ENCODE assay signal across 13 cellular contexts in the genomic region with DNA sequence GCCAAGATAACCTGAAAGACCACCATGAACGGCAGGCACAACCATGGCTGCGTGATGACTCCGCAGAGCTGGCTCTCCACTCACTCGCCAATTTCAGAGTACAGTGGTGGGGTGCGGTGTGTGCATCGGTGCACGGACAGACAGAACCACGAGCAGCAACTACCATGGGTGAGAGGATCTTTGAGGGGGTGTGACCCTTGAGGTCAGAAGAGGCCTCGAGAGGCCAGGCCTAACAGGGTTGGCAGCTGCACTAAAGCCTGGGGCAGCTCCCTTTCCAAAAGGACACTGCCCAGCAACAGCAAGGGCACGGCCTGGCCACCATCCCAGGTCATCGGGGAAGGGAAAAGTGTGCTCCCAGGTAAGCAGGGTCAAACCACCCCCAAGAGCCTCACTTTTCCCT. TPM values are rescaled to one million over a fixed set of nuclear protein-coding genes. Genes with fewer than 3 reads are reported as not detected.
DNase-seq lines count a peak whose midpoint lies in the region; ATAC-seq, FAIRE-seq and TF ChIP-seq lines count a peak whose summit lies in the region.
"Had no signal": no experiment of that assay in that cellular context is flagged by ENCODE, and none has a peak within 500 bp of the region (broad histone marks: within the 10 kb centered on the region; RNA-seq: fewer than 3 reads in every experiment).

No MANE protein-coding gene starts in this region.

- 41% methylated on average over 11 of the region's 11 CpGs for WGBS in GM12878 (ENCODE audit: insufficient coverage, insufficient replicate concordance, low lambda C conversion rate, missing lambda C conversion rate)
- 77 to 86% (median 86%) methylated on average over 8 to 11 of the region's 11 CpGs for WGBS in adrenal gland, 4 donors

- no peaks in the 10 kb centered on the region for H3K27me3 Mint-ChIP-seq in Caco-2 (ENCODE audit: insufficient read depth, unreplicated experiment)
- H3K27me3 Mint-ChIP-seq in IgD-negative memory B cell: no peaks in the 10 kb centered on the region
- H3K27me3 Mint-ChIP-seq in nephron progenitor cell (ENCODE audit: low read depth, poor library complexity): no peaks in the 10 kb centered on the region
- H3K27me3 Mint-ChIP-seq: dendritic cell treated with granulocyte-macrophage colony-stimulating factor and Interleukin-4, amounts not matched to agents 40 ng/mL and 50 ng/mL, for 4 days had no signal

- TF ChIP-seq POLR2A in GM12878 (IDR thresholded peaks at IDR 0.05; ENCODE audit: low read depth, low read length) (no peak; the same call in 1 of the 2 replicates), adrenal gland (IDR thresholded peaks at IDR 0.05) (no peak)

- POLR2A ChIA-PET in Caco-2 (lab: Charles Lee): no interaction called here
- POLR2A ChIA-PET in GM12878 (lab: Charles Lee): interaction anchor here (1.8 kb wide), 1 partner anchor 47 kb away, joined by 4 read pairs; no protein-coding TSS in a partner anchor

- peaks cover 7% of the 10 kb centered on the region for H3K4me1 ChIP-seq in Caco-2
- peaks cover 13% of the 10 kb centered on the region for H3K4me1 ChIP-seq in GM12878 (ENCODE audit: control insufficient read depth, insufficient read depth, low read length)
- H3K4me1 ChIP-seq in adrenal gland (replicated peaks in 1 of 2): peaks cover 19 to 23% of the 10 kb centered on the region in 2 donors

- H3K9ac ChIP-seq in GM12878 (ENCODE audit: control insufficient read depth, insufficient read depth, low read length): no peak overlapping the region

- SMC1A ChIA-PET in GM12878 (lab: Charles Lee; ENCODE audit: uncharacterized antibody, unreplicated experiment): interaction anchor here (0.9 kb wide), 1 partner anchor 55 kb away, joined by 4 read pairs; no protein-coding TSS in a partner anchor

- RAD21 ChIA-PET in GM12878 (lab: Charles Lee; ENCODE audit: unreplicated experiment): no interaction called here

- ATAC-seq in GM12878 (no peak), HG03159 (IDR thresholded peaks at IDR 0.05; ENCODE audit: unreplicated experiment) (no peak), HG03108 (IDR thresholded peaks at IDR 0.05; ENCODE audit: unreplicated experiment) (no peak)

- H3K4me3 ChIP-seq in Caco-2 (ENCODE audit: low read depth, low read length) (no peak overlapping the region), GM12878 (no peak overlapping the region), adrenal gland (no peak overlapping the region)
- H3K4me3 ChIP-seq: upper lobe of left lung had no signal

- H4K20me1 ChIP-seq in GM12878 (ENCODE audit: control insufficient read depth, insufficient read depth): no peaks in the 10 kb centered on the region

- CTCF ChIA-PET in Caco-2 (lab: Charles Lee) (interaction anchor here (0.7 to 2.2 kb wide), 2 partner anchors 57 to 58 kb away, joined by 4 to 29 read pairs; partner anchors contain the start of gene CASKIN1), GM12878 (lab: Yijun Ruan, JAX) (interaction anchor here (1.5 to 2.3 kb wide), 3 partner anchors 42 to 175 kb away, joined by 5 to 14 read pairs (median 5); partner anchors contain the start of gene CCNF)

- TF ChIP-seq CTCF in Caco-2 (IDR thresholded peaks at IDR 0.05; ENCODE audit: insufficient read depth in 1 of 2, low read depth in 1 of 2, low read length in 1 of 2, severe bottlenecking in 1 of 2, unreplicated experiment in 1 of 2): no peak
- no peak for TF ChIP-seq CTCF in GM12878 (IDR thresholded peaks at IDR 0.05 in 2 of 3, conservative IDR thresholded peaks at IDR 0.05 in 1 of 3; ENCODE audit: control insufficient read depth in 2 of 3, extremely low read depth in 1 of 3, insufficient read depth in 1 of 3, low read depth in 3 of 3, low read length in 3 of 3)
- no peak for TF ChIP-seq CTCF in nephron progenitor cell (IDR thresholded peaks at IDR 0.05)
- no peak for TF ChIP-seq CTCF in adrenal gland (IDR thresholded peaks at IDR 0.05)

- TF ChIP-seq RAD21 in GM12878 (IDR thresholded peaks at IDR 0.05; ENCODE audit: insufficient read depth, low read depth, low read length): no peak

- in situ Hi-C loops in GM12878 (cut with MboI): no loop called here

- no peak for TF ChIP-seq EP300 in GM12878 (IDR thresholded peaks at IDR 0.05; ENCODE audit: borderline replicate concordance in 1 of 2, control insufficient read depth in 1 of 2, low read depth in 2 of 2, low read length in 2 of 2)

- H3K4me1 Mint-ChIP-seq in Caco-2 (ENCODE audit: low read depth, unreplicated experiment): peaks cover 7% of the 10 kb centered on the region
- peaks cover 12 to 15% (median 13%) of the 10 kb centered on the region in 3 donors for H3K4me1 Mint-ChIP-seq in IgD-negative memory B cell
- H3K4me1 Mint-ChIP-seq in nephron progenitor cell: peaks cover 37% of the 10 kb centered on the region

- no peaks in the 10 kb centered on the region for H3K9me3 ChIP-seq in Caco-2
- no peaks in the 10 kb centered on the region for H3K9me3 ChIP-seq in GM12878 (replicated peaks; ENCODE audit: control insufficient read depth, insufficient read depth, low read length)
- no peaks in the 10 kb centered on the region for H3K9me3 ChIP-seq in adrenal gland (replicated peaks in 1 of 3)
- H3K9me3 ChIP-seq: upper lobe of left lung had no signal

- H3K4me3 Mint-ChIP-seq in Caco-2 (ENCODE audit: unreplicated experiment) (no peak overlapping the region), IgD-negative memory B cell (peak overlapping the region in 3 of 4 donors; percentile 50 to 90 (median 81)), nephron progenitor cell (no peak overlapping the region)
- H3K4me3 Mint-ChIP-seq: dendritic cell treated with granulocyte-macrophage colony-stimulating factor and Interleukin-4, amounts not matched to agents 40 ng/mL and 50 ng/mL, for 4 days had no signal

- H3K9me3 Mint-ChIP-seq in Caco-2 (ENCODE audit: unreplicated experiment): no peaks in the 10 kb centered on the region
- H3K9me3 Mint-ChIP-seq in IgD-negative memory B cell: no peaks in the 10 kb centered on the region
- H3K9me3 Mint-ChIP-seq in nephron progenitor cell: no peaks in the 10 kb centered on the region
- H3K9me3 Mint-ChIP-seq: dendritic cell treated with granulocyte-macrophage colony-stimulating factor and Interleukin-4, amounts not matched to agents 40 ng/mL and 50 ng/mL, for 4 days had no signal

- no peak for FAIRE-seq in GM12878 (lab: Jason Lieb, UNC)

- intact Hi-C loops in Caco-2 (cut with micrococcal nuclease; ENCODE audit: unreplicated experiment) (loop anchor here (2.0 kb wide), 1 partner anchor 58 kb away; no protein-coding TSS in a partner anchor), GM12878 (cut with micrococcal nuclease; ENCODE audit: unreplicated experiment) (loop anchor here (5.0 kb wide), 1 partner anchor 46 kb away; the partner anchor contains the start of gene MLST8), adrenal gland (cut with DNase I) (loop anchor here in 1 of 2 donors (10.0 kb wide), 1 partner anchor 88 kb away; no protein-coding TSS in a partner anchor)

- H3K27me3 ChIP-seq in Caco-2 (replicated peaks; ENCODE audit: control insufficient read depth, insufficient read depth, low read length) (no peaks in the 10 kb centered on the region), GM12878 (replicated peaks in 1 of 2; ENCODE audit: control insufficient read depth in 2 of 2, insufficient read depth in 2 of 2, low read length in 1 of 2) (no peaks in the 10 kb centered on the region), adrenal gland (no peaks in the 10 kb centered on the region)
- H3K27me3 ChIP-seq: upper lobe of left lung had no signal

- H3K36me3 ChIP-seq in Caco-2 (ENCODE audit: control insufficient read depth, insufficient read depth, low read length) (peaks cover 2% of the 10 kb centered on the region; the same call in 1 of the 2 replicates), GM12878 (ENCODE audit: control insufficient read depth in 2 of 2, insufficient read depth in 2 of 2, low read length in 1 of 2) (peaks cover 24 to 29% of the 10 kb centered on the region in 2 experiments), adrenal gland (replicated peaks in 1 of 2) (peaks cover 0 to 56% of the 10 kb centered on the region in 2 donors)

- no peak overlapping the region for H3K4me2 ChIP-seq in GM12878 (ENCODE audit: control insufficient read depth, insufficient read depth)

- peaks cover 98% of the 10 kb centered on the region for H3K36me3 Mint-ChIP-seq in Caco-2 (ENCODE audit: insufficient read depth, unreplicated experiment)
- no peaks in the 10 kb centered on the region for H3K36me3 Mint-ChIP-seq in IgD-negative memory B cell
- H3K36me3 Mint-ChIP-seq in nephron progenitor cell (ENCODE audit: low read depth): peaks cover 43% of the 10 kb centered on the region

- no TSS peak for BruUV-seq in Caco-2 (replicated peaks; lab: Mats Ljungman, UMichigan)
- BruUV-seq in GM12878 (replicated peaks; lab: Mats Ljungman, UMichigan): no TSS peak

- DNase-seq in Caco-2 (no peak), GM12878 (ENCODE audit: low read depth, low spot score) (no peak), nephron progenitor cell (no peak), adrenal gland (no peak)
- DNase-seq: anterior cingulate cortex, hippocampal formation, MM.1S, NCI-H2227 treated with DMSO at 0.1 percent for 48 hours had no signal

- H3K79me2 ChIP-seq in GM12878 (ENCODE audit: control insufficient read depth, insufficient read depth, low read length): peaks cover 13% of the 10 kb centered on the region

- H3K27ac ChIP-seq in GM12878 (ENCODE audit: control insufficient read depth, insufficient read depth): no peak overlapping the region
- no peak overlapping the region for H3K27ac ChIP-seq in adrenal gland
- H3K27ac ChIP-seq: upper lobe of left lung had no signal

- H3K27ac Mint-ChIP-seq in Caco-2 (ENCODE audit: unreplicated experiment) (peak overlapping the region; percentile 25), IgD-negative memory B cell (peak overlapping the region; percentile 93 to 95 (median 94)), nephron progenitor cell (peak overlapping the region; percentile 78)
- H3K27ac Mint-ChIP-seq: dendritic cell treated with granulocyte-macrophage colony-stimulating factor and Interleukin-4, amounts not matched to agents 40 ng/mL and 50 ng/mL, for 4 days had no signal

- no peak overlapping the region for H2AFZ ChIP-seq in GM12878 (ENCODE audit: control insufficient read depth, low read depth, low read length)

RNA-seq across cellular contexts. Expression of gene ECI1, which starts 1.9 kb away (rescaled TPM):
- total RNA-seq in Caco-2 (2022) (135 and 157 TPM in 2 replicates), GM12878 (2014; rRNA removed) (40.3 and 55.7 TPM in 2 replicates), GM12878 (2014; rRNA removed; fragmentation: Illumina TruSeq; extraction: Trizol) (12.7 and 13.5 TPM in 2 replicates), GM12878 (2021) (61.0 and 62.1 TPM in 2 replicates), adrenal gland (10 to 100 TPM; 49.5 to 80.2 (median 63.7) TPM)
- polyA plus RNA-seq in IgD-negative memory B cell (65.1 TPM), GM12878 (2011; rRNA removed) (18.1 and 35.8 TPM in 2 replicates), GM12878 (2014; fragmentation: Illumina TruSeq; extraction: Trizol) (1.7 and 7.2 TPM in 2 replicates), GM12878 (2014; fragmentation: Nextera tagmentation; extraction: Ambion mirVana) (10 to 100 TPM in 1 of 2 experiments, 1 to 10 TPM in 1; 2.2 to 13.8 TPM), GM12878 (2014; rRNA removed) (65.2 and 71.9 TPM in 2 replicates), GM12878 (2016; fragmentation: Nextera tagmentation; extraction: Ambion mirVana) (10 to 100 TPM; 12.7 to 82.1 TPM), adrenal gland (100 to 1,000 TPM in 1 of 3 donors, 10 to 100 TPM in 1, 1 to 10 TPM in 1; 5.8 to 172 (median 99.0) TPM)
- 37.8 and 39.2 TPM in 2 replicates for total RNA-seq in GM12878 (2013; cell fraction: nucleolus; rRNA removed)
- polyA plus RNA-seq in GM12878 (2011; ENCODE audit: low read depth): 7.1 TPM
- polyA plus RNA-seq in GM12878 (2011; cell fraction: cytosol; rRNA removed): 51.3 and 89.5 TPM in 2 replicates
- 55.2 and 55.6 TPM in 2 replicates for polyA plus RNA-seq in GM12878 (2011; cell fraction: nucleus; rRNA removed)
- 32.4 and 36.2 TPM in 2 replicates for polyA plus RNA-seq in GM12878 (2012)
- polyA minus RNA-seq in GM12878 (2011; rRNA and poly(A)+ RNA removed): 6.6 and 22.3 TPM in 2 replicates
- polyA minus RNA-seq in GM12878 (2011; cell fraction: cytosol; rRNA and poly(A)+ RNA removed): 14.2 and 17.0 TPM in 2 replicates
- polyA minus RNA-seq in GM12878 (2011; cell fraction: nucleus; rRNA and poly(A)+ RNA removed): 11.7 and 20.1 TPM in 2 replicates

RNA-seq across cellular contexts. Expression of gene RNPS1, which starts 14.6 kb away (rescaled TPM):
- 207 and 210 TPM in 2 replicates for total RNA-seq in Caco-2 (2022)
- 330 TPM for polyA plus RNA-seq in IgD-negative memory B cell
- 176 and 199 TPM in 2 replicates for total RNA-seq in GM12878 (2013; cell fraction: nucleolus; rRNA removed)
- 169 and 185 TPM in 2 replicates for total RNA-seq in GM12878 (2014; rRNA removed)
- 125 and 137 TPM in 2 replicates for total RNA-seq in GM12878 (2014; rRNA removed; fragmentation: Illumina TruSeq; extraction: Trizol)
- 246 and 258 TPM in 2 replicates for total RNA-seq in GM12878 (2021)
- 125 TPM for polyA plus RNA-seq in GM12878 (2011; ENCODE audit: low read depth)
- 96.9 and 128 TPM in 2 replicates for polyA plus RNA-seq in GM12878 (2011; rRNA removed)
- polyA plus RNA-seq in GM12878 (2011; cell fraction: cytosol; rRNA removed): 244 and 298 TPM in 2 replicates
- polyA plus RNA-seq in GM12878 (2011; cell fraction: nucleus; rRNA removed): 175 and 214 TPM in 2 replicates
- 153 and 198 TPM in 2 replicates for polyA plus RNA-seq in GM12878 (2012)
- polyA plus RNA-seq in GM12878 (2014; fragmentation: Illumina TruSeq; extraction: Trizol): 79.8 and 192 TPM in 2 replicates
- 10 to 100 TPM; 38.2 to 63.5 TPM for polyA plus RNA-seq in GM12878 (2014; fragmentation: Nextera tagmentation; extraction: Ambion mirVana)
- polyA plus RNA-seq in GM12878 (2014; rRNA removed): 276 and 288 TPM in 2 replicates
- 100 to 1,000 TPM; 358 to 359 TPM for polyA plus RNA-seq in GM12878 (2016; fragmentation: Nextera tagmentation; extraction: Ambion mirVana)
- polyA minus RNA-seq in GM12878 (2011; rRNA and poly(A)+ RNA removed): 91.6 and 162 TPM in 2 replicates
- polyA minus RNA-seq in GM12878 (2011; cell fraction: cytosol; rRNA and poly(A)+ RNA removed): 65.8 and 76.7 TPM in 2 replicates
- polyA minus RNA-seq in GM12878 (2011; cell fraction: nucleus; rRNA and poly(A)+ RNA removed): 52.1 and 94.6 TPM in 2 replicates
- 100 to 1,000 TPM; 105 to 176 (median 128) TPM for total RNA-seq in adrenal gland
- 100 to 1,000 TPM in 1 of 3 donors, 10 to 100 TPM in 2; 90.2 to 105 (median 93.6) TPM for polyA plus RNA-seq in adrenal gland

RNA-seq across cellular contexts. Expression of gene DNASE1L2, which starts 17.0 kb away (rescaled TPM):
- total RNA-seq in Caco-2 (2022): 0.27 and 1.00 TPM in 2 replicates
- not detected for polyA plus RNA-seq in IgD-negative memory B cell
- total RNA-seq in GM12878 (2013; cell fraction: nucleolus; rRNA removed): 3.8 and 7.3 TPM in 2 replicates
- 0.71 and 1.2 TPM in 2 replicates for total RNA-seq in GM12878 (2014; rRNA removed)
- 0.22 and 0.23 TPM in 2 replicates for total RNA-seq in GM12878 (2014; rRNA removed; fragmentation: Illumina TruSeq; extraction: Trizol)
- total RNA-seq in GM12878 (2021): 0.93 and 1.5 TPM in 2 replicates
- polyA plus RNA-seq in GM12878 (2011; ENCODE audit: low read depth): not detected
- polyA plus RNA-seq in GM12878 (2011; rRNA removed): 0.36 and 0.76 TPM in 2 replicates
- polyA plus RNA-seq in GM12878 (2011; cell fraction: cytosol; rRNA removed): 0.88 and 2.8 TPM in 2 replicates
- 23.0 and 27.6 TPM in 2 replicates for polyA plus RNA-seq in GM12878 (2011; cell fraction: nucleus; rRNA removed)
- 0.26 and 0.46 TPM in 2 replicates for polyA plus RNA-seq in GM12878 (2012)
- polyA plus RNA-seq in GM12878 (2014; fragmentation: Illumina TruSeq; extraction: Trizol): 0.06 TPM in 1 of 2 replicates, not detected in the other
- polyA plus RNA-seq in GM12878 (2014; fragmentation: Nextera tagmentation; extraction: Ambion mirVana): under 1 TPM; 0.10 to 0.13 TPM
- polyA plus RNA-seq in GM12878 (2014; rRNA removed): 0.79 and 1.7 TPM in 2 replicates
- under 1 TPM; 0.20 to 0.36 TPM for polyA plus RNA-seq in GM12878 (2016; fragmentation: Nextera tagmentation; extraction: Ambion mirVana)
- polyA minus RNA-seq in GM12878 (2011; rRNA and poly(A)+ RNA removed): 0.46 and 0.51 TPM in 2 replicates
- 0.42 TPM in 1 of 2 replicates, not detected in the other for polyA minus RNA-seq in GM12878 (2011; cell fraction: cytosol; rRNA and poly(A)+ RNA removed)
- 2.1 and 4.7 TPM in 2 replicates for polyA minus RNA-seq in GM12878 (2011; cell fraction: nucleus; rRNA and poly(A)+ RNA removed)
- total RNA-seq in adrenal gland: 1 to 10 TPM in 2 of 8 donors, under 1 TPM in 5, not detected in 1; 0.25 to 2.9 (median 0.64) TPM
- 1 to 10 TPM in 2 of 3 donors, not detected in 1; 2.2 to 6.0 TPM for polyA plus RNA-seq in adrenal gland

RNA-seq across cellular contexts. Expression of gene E4F1, which starts 29.9 kb away (rescaled TPM):
- total RNA-seq in Caco-2 (2022) (29.5 and 30.1 TPM in 2 replicates), GM12878 (2014; rRNA removed) (26.0 and 36.5 TPM in 2 replicates), GM12878 (2014; rRNA removed; fragmentation: Illumina TruSeq; extraction: Trizol) (6.0 and 6.9 TPM in 2 replicates), GM12878 (2021) (27.8 and 33.2 TPM in 2 replicates), adrenal gland (10 to 100 TPM; 18.6 to 37.4 (median 27.1) TPM)
- polyA plus RNA-seq in IgD-negative memory B cell (23.2 TPM), GM12878 (2011; rRNA removed) (3.1 and 10.8 TPM in 2 replicates), GM12878 (2014; fragmentation: Illumina TruSeq; extraction: Trizol) (0.32 and 2.3 TPM in 2 replicates), GM12878 (2014; fragmentation: Nextera tagmentation; extraction: Ambion mirVana) (1 to 10 TPM in 1 of 2 experiments, under 1 TPM in 1; 0.23 to 2.1 TPM), GM12878 (2014; rRNA removed) (26.7 and 34.0 TPM in 2 replicates), GM12878 (2016; fragmentation: Nextera tagmentation; extraction: Ambion mirVana) (10 to 100 TPM; 18.2 to 25.6 TPM), adrenal gland (100 to 1,000 TPM in 1 of 3 donors, 10 to 100 TPM in 1, 1 to 10 TPM in 1; 2.9 to 121 (median 80.0) TPM)
- total RNA-seq in GM12878 (2013; cell fraction: nucleolus; rRNA removed): 52.9 and 53.6 TPM in 2 replicates
- 3.8 TPM for polyA plus RNA-seq in GM12878 (2011; ENCODE audit: low read depth)
- 11.5 and 28.4 TPM in 2 replicates for polyA plus RNA-seq in GM12878 (2011; cell fraction: cytosol; rRNA removed)
- 140 and 186 TPM in 2 replicates for polyA plus RNA-seq in GM12878 (2011; cell fraction: nucleus; rRNA removed)
- 14.9 and 18.6 TPM in 2 replicates for polyA plus RNA-seq in GM12878 (2012)
- polyA minus RNA-seq in GM12878 (2011; rRNA and poly(A)+ RNA removed): 6.8 and 16.1 TPM in 2 replicates
- 7.1 and 8.9 TPM in 2 replicates for polyA minus RNA-seq in GM12878 (2011; cell fraction: cytosol; rRNA and poly(A)+ RNA removed)
- 28.9 and 32.5 TPM in 2 replicates for polyA minus RNA-seq in GM12878 (2011; cell fraction: nucleus; rRNA and poly(A)+ RNA removed)

RNA-seq across cellular contexts. Expression of gene PGP, which starts 38.7 kb away (rescaled TPM):
- total RNA-seq in Caco-2 (2022): 31.1 and 36.2 TPM in 2 replicates
- 6.4 TPM for polyA plus RNA-seq in IgD-negative memory B cell
- total RNA-seq in GM12878 (2013; cell fraction: nucleolus; rRNA removed): 13.3 and 13.5 TPM in 2 replicates
- 22.4 and 25.4 TPM in 2 replicates for total RNA-seq in GM12878 (2014; rRNA removed)
- 9.4 and 10.8 TPM in 2 replicates for total RNA-seq in GM12878 (2014; rRNA removed; fragmentation: Illumina TruSeq; extraction: Trizol)
- 25.7 and 26.1 TPM in 2 replicates for total RNA-seq in GM12878 (2021)
- polyA plus RNA-seq in GM12878 (2011; ENCODE audit: low read depth): 2.5 TPM
- 4.1 and 6.4 TPM in 2 replicates for polyA plus RNA-seq in GM12878 (2011; rRNA removed)
- polyA plus RNA-seq in GM12878 (2011; cell fraction: cytosol; rRNA removed): 7.4 and 14.2 TPM in 2 replicates
- 26.4 and 33.0 TPM in 2 replicates for polyA plus RNA-seq in GM12878 (2011; cell fraction: nucleus; rRNA removed)
- 7.3 and 9.3 TPM in 2 replicates for polyA plus RNA-seq in GM12878 (2012)
- 2.2 and 5.6 TPM in 2 replicates for polyA plus RNA-seq in GM12878 (2014; fragmentation: Illumina TruSeq; extraction: Trizol)
- 1 to 10 TPM in 1 of 2 experiments, under 1 TPM in 1; 0.42 to 5.0 TPM for polyA plus RNA-seq in GM12878 (2014; fragmentation: Nextera tagmentation; extraction: Ambion mirVana)
- 28.0 and 34.9 TPM in 2 replicates for polyA plus RNA-seq in GM12878 (2014; rRNA removed)
- polyA plus RNA-seq in GM12878 (2016; fragmentation: Nextera tagmentation; extraction: Ambion mirVana): 10 to 100 TPM; 13.4 to 25.4 TPM
- 3.1 and 5.9 TPM in 2 replicates for polyA minus RNA-seq in GM12878 (2011; rRNA and poly(A)+ RNA removed)
- polyA minus RNA-seq in GM12878 (2011; cell fraction: cytosol; rRNA and poly(A)+ RNA removed): 4.1 and 5.5 TPM in 2 replicates
- 9.1 and 16.8 TPM in 2 replicates for polyA minus RNA-seq in GM12878 (2011; cell fraction: nucleus; rRNA and poly(A)+ RNA removed)
- 10 to 100 TPM in 5 of 8 donors, 1 to 10 TPM in 3; 8.3 to 24.1 (median 12.6) TPM for total RNA-seq in adrenal gland
- polyA plus RNA-seq in adrenal gland: 10 to 100 TPM in 2 of 3 donors, 1 to 10 TPM in 1; 8.4 to 20.4 (median 12.8) TPM

Comparison
In these comparisons a context has a peak if more than half of its experiments do, and no peak if none do; other contexts are left out.
1. H3K27ac Mint-ChIP-seq: peak in every context shown above with its lines; median percentile 94 in IgD-negative memory B cell; 78 in nephron progenitor cell; 25 in Caco-2.
2. H3K4me3 Mint-ChIP-seq: peak in IgD-negative memory B cell (3 of 4); none in Caco-2 (single experiment) and nephron progenitor cell (single experiment).